9 cellular contexts compared by ENCODE assay signal in genomic region chr2:241558532-241559488, GRCh38. TPM values are rescaled to one million over a fixed set of nuclear protein-coding genes. Genes with fewer than 3 reads are reported as not detected.
DNase-seq lines count a peak whose midpoint lies in the region; ATAC-seq, FAIRE-seq and TF ChIP-seq lines count a peak whose summit lies in the region.
"Had no signal": no experiment of that assay in that cellular context is flagged by ENCODE, and none has a peak within 500 bp of the region (broad histone marks: within the 10 kb centered on the region; RNA-seq: fewer than 3 reads in every experiment).

TSS of gene BOK (plus strand) at chr2:241558745. CDS start at chr2:241559484, 739 bp downstream.

- H3K4me3 Mint-ChIP-seq in activated CD4-positive, alpha-beta T cell treated with anti-CD3 and anti-CD28 coated beads for 36 hours, result peak within 1 kb of the TSS; percentile 56

- peaks cover 11% of the 10 kb centered on the region for H3K36me3 Mint-ChIP-seq in activated CD4-positive, alpha-beta T cell treated with anti-CD3 and anti-CD28 coated beads for 36 hours (ENCODE audit: low read depth)

- H3K27ac Mint-ChIP-seq in activated CD4-positive, alpha-beta T cell treated with anti-CD3 and anti-CD28 coated beads for 36 hours, result no peak within 1 kb of the TSS

- peaks cover 9% of the 10 kb centered on the region for H3K9me3 Mint-ChIP-seq in activated CD4-positive, alpha-beta T cell treated with anti-CD3 and anti-CD28 coated beads for 36 hours (ENCODE audit: low read depth)

- ATAC-seq in activated CD4-positive, alpha-beta T cell treated with anti-CD3 and anti-CD28 coated beads for 36 hours, result peak; percentile 28
- ATAC-seq in HG03108 (IDR thresholded peaks at IDR 0.05; ENCODE audit: unreplicated experiment), result no peak

- H3K4me3 ChIP-seq in NT2/D1 (ENCODE audit: insufficient read length, low read depth) (peak within 1 kb of the TSS; percentile 65), choroid plexus epithelial cell (ENCODE audit: low read depth, low read length) (peak within 1 kb of the TSS; percentile 67), small intestine (ENCODE audit: low read depth in 1 of 2, low read length in 2 of 2) (peak within 1 kb of the TSS; percentile 38 to 81)

- peak; percentile 16 for DNase-seq in activated CD4-positive, alpha-beta T cell treated with anti-CD3 and anti-CD28 coated beads for 36 hours
- no peak for DNase-seq in activated CD4-positive, alpha-beta T cell treated with anti-CD3 and anti-CD28 coated beads for 48 hours
- DNase-seq in NT2/D1 (ENCODE audit: low read depth, low spot score) (peak; percentile 61), choroid plexus epithelial cell (ENCODE audit: low read depth) (peak; percentile 72), kidney glomerular epithelial cell (lab: John Stamatoyannopoulos, UW) (peak; percentile 60), small intestine (peak; percentile 68)
- DNase-seq in activated CD8-positive, alpha-beta memory T cell treated with anti-CD3 and anti-CD28 coated beads, Interleukin-2, amount 50 U/mL, for 48 hours, result no peak

- intact Hi-C loops in activated CD4-positive, alpha-beta T cell treated with anti-CD3 and anti-CD28 coated beads for 36 hours (cut with DNase I, micrococcal nuclease), result no loop called here

- H3K4me1 Mint-ChIP-seq in activated CD4-positive, alpha-beta T cell treated with anti-CD3 and anti-CD28 coated beads for 36 hours, result peaks cover 11% of the 10 kb centered on the region

- no peak for TF ChIP-seq CTCF in choroid plexus epithelial cell (conservative IDR thresholded peaks at IDR 0.05; ENCODE audit: low read depth, low read length)

- 1 to 2% (median 1%) methylated on average over 92 to 124 of the region's 124 CpGs for WGBS in small intestine, 3 donors

- POLR2A ChIA-PET in activated CD4-positive, alpha-beta T cell treated with anti-CD3 and anti-CD28 coated beads for 36 hours (lab: Charles Lee), result no interaction called here

- peak within 1 kb of the TSS; percentile 88 for H3K9ac ChIP-seq in NT2/D1 (ENCODE audit: insufficient read length, low read depth)

- H3K27me3 ChIP-seq in NT2/D1 (ENCODE audit: insufficient read depth, insufficient read length) (peaks cover 26% of the 10 kb centered on the region), small intestine (ENCODE audit: control insufficient read depth in 2 of 2, insufficient read depth in 2 of 2, low read length in 2 of 2) (peaks cover 0 to 2% of the 10 kb centered on the region in 2 donors)

- peaks cover 23% of the 10 kb centered on the region for H3K4me1 ChIP-seq in NT2/D1 (ENCODE audit: insufficient read depth, insufficient read length)
- H3K4me1 ChIP-seq in small intestine (ENCODE audit: control insufficient read depth in 2 of 2, insufficient read depth in 1 of 2, low read depth in 1 of 2, low read length in 1 of 2), result peaks cover 2 to 3% of the 10 kb centered on the region in 2 donors

- peak within 1 kb of the TSS; percentile 13 to 50 for H3K27ac ChIP-seq in small intestine (ENCODE audit: low read depth in 1 of 2, low read length in 1 of 2)

- H3K9me3 ChIP-seq in NT2/D1 (ENCODE audit: insufficient read depth, low read length) (peaks cover 12% of the 10 kb centered on the region), small intestine (ENCODE audit: control insufficient read depth, low read depth) (no peaks in the 10 kb centered on the region)

- FAIRE-seq in small intestine (lab: Jason Lieb, UNC), result no peak
- FAIRE-seq: islet of Langerhans had no signal

- H3K36me3 ChIP-seq in NT2/D1 (ENCODE audit: insufficient read depth, insufficient read length, low read length) (peaks cover 27% of the 10 kb centered on the region), small intestine (ENCODE audit: control insufficient read depth in 2 of 2, insufficient read depth in 2 of 2, low read length in 2 of 2) (no peaks in the 10 kb centered on the region)

- CTCF ChIA-PET in activated CD4-positive, alpha-beta T cell treated with anti-CD3 and anti-CD28 coated beads for 36 hours (lab: Charles Lee), result interaction anchor here (0.9 kb wide), 1 partner anchor 36 kb away, joined by 3 read pairs; no protein-coding TSS in a partner anchor

- H3K27me3 Mint-ChIP-seq in activated CD4-positive, alpha-beta T cell treated with anti-CD3 and anti-CD28 coated beads for 36 hours, result peaks cover 39% of the 10 kb centered on the region

RNA-seq across cellular contexts. Expression of gene BOK, which starts in this region (rescaled TPM):
- total RNA-seq in activated CD4-positive, alpha-beta T cell treated with anti-CD3 and anti-CD28 coated beads for 36 hours, result under 1 TPM; 0.09 to 0.64 TPM
- polyA plus RNA-seq in small intestine, result 10 to 100 TPM in 2 of 3 donors, 1 to 10 TPM in 1; 4.5 to 15.5 (median 14.9) TPM

Comparison
In these comparisons a context has a peak if more than half of its experiments do, and no peak if none do; other contexts are left out.
1. Peak in DNase-seq and ATAC-seq in activated CD4-positive, alpha-beta T cell treated with anti-CD3 and anti-CD28 coated beads for 36 hours; RNA of the gene not detected or under 1 TPM.
2. DNase-seq: peak in NT2/D1 (single experiment), choroid plexus epithelial cell (single experiment), kidney glomerular epithelial cell (single experiment) and small intestine (single experiment); none in activated CD4-positive, alpha-beta T cell treated with anti-CD3 and anti-CD28 coated beads for 48 hours (single experiment) and activated CD8-positive, alpha-beta memory T cell treated with anti-CD3 and anti-CD28 coated beads, Interleukin-2, amount 50 U/mL, for 48 hours (single experiment).
3. Peak in every context shown above with its lines, with median percentiles within 50 percentile points of each other: H3K4me3 ChIP-seq.